ENCODE assay signal across 24 cellular contexts in the genomic region with DNA sequence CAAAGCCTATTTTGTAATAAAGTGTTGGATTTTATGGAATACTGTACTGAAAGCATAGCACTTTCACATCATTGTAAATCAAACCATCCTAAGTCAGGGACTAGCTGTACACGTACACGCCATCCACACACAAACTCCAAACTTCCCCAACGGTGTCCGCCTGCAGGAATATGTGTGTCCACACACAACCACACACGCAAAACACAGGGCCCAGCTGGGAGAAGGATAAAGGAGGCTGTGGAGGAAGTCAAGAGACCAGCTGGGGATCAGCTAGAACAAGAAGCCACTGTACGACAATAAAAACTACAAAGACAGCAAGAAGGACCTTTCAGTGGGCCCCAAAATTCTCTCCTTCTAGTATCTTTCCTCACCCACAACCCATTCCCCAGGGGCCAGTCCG. TPM values are rescaled to one million over a fixed set of nuclear protein-coding genes. Genes with fewer than 3 reads are reported as not detected.
DNase-seq lines count a peak whose midpoint lies in the region; ATAC-seq, FAIRE-seq and TF ChIP-seq lines count a peak whose summit lies in the region.
"Had no signal": no experiment of that assay in that cellular context is flagged by ENCODE, and none has a peak within 500 bp of the region (broad histone marks: within the 10 kb centered on the region; RNA-seq: fewer than 3 reads in every experiment).

No MANE protein-coding gene starts in this region.

- H3K4me3 ChIP-seq in breast epithelium: peak overlapping the region in 2 of 3 donors; percentile 61 to 68
- peak overlapping the region; percentile 87 to 97 (median 94) for H3K4me3 ChIP-seq in keratinocyte (ENCODE audit: control insufficient read depth in 2 of 3, extremely low read depth in 1 of 3, insufficient read depth in 2 of 3, low read depth in 1 of 3, low read length in 3 of 3)
- no peak overlapping the region for H3K4me3 ChIP-seq in upper lobe of right lung
- no peak overlapping the region for H3K4me3 ChIP-seq in MM.1S (ENCODE audit: low read length)
- H3K4me3 ChIP-seq: cardiac muscle cell, HAP-1 had no signal

- no peak for FAIRE-seq in keratinocyte (lab: Jason Lieb, UNC)
- FAIRE-seq: islet of Langerhans, small intestine had no signal

- DNase-seq in activated effector memory CD4-positive, alpha-beta T cell treated with anti-CD3 and anti-CD28 coated beads, Interleukin-2, amount 50 U/mL, for 16 hours: peak; percentile 52
- no peak for DNase-seq in activated effector memory CD4-positive, alpha-beta T cell treated with Interleukin-2 at 50 U/mL for 16 hours
- no peak for DNase-seq in breast epithelium (ENCODE audit: low spot score in 2 of 2)
- DNase-seq in keratinocyte (ENCODE audit: low read depth, low spot score): no peak
- DNase-seq in upper lobe of right lung: peak; percentile 29
- DNase-seq in NCI-H2029 treated with DMSO at 0.1 percent for 48 hours (lab: John Stamatoyannopoulos, UW): no peak
- no peak for DNase-seq in MM.1S
- DNase-seq: DMS 273 treated with DMSO at 0.1 percent for 48 hours; GDM1; Karpas-422; mesenchymal stem cell; NCI-H1417; NCI-H748 treated with DMSO at 0.1 percent for 48 hours; small intestine; stimulated activated CD4-positive, alpha-beta T cell treated with anti-CD3 and anti-CD28 coated beads, Interleukin-4, amount 100 ng/mL, for 24 hours had no signal

- no peaks in the 10 kb centered on the region for H3F3A ChIP-seq in MM.1S (ENCODE audit: insufficient read depth, low read length)

- ATAC-seq in upper lobe of right lung (no peak), GM21528 (IDR thresholded peaks at IDR 0.05; ENCODE audit: low FRiP score, unreplicated experiment) (no peak)
- ATAC-seq: activated T-helper 17 cell treated with anti-CD3 and anti-CD28 coated beads, Interleukin-2, amount 50 U/mL, for 72 hours; natural killer cell had no signal

- H4K20me1 ChIP-seq in keratinocyte (ENCODE audit: control insufficient read depth, extremely low read depth, insufficient read depth, low read length): peaks cover 2% of the 10 kb centered on the region
- H4K20me1 ChIP-seq in MM.1S (ENCODE audit: insufficient read depth, low read length): no peaks in the 10 kb centered on the region

- TF ChIP-seq CTCF in breast epithelium (IDR thresholded peaks at IDR 0.05) (no peak), keratinocyte (optimal IDR thresholded peaks at IDR 0.05 in 1 of 3, IDR thresholded peaks at IDR 0.05 in 1 of 3, conservative IDR thresholded peaks at IDR 0.05 in 1 of 3; ENCODE audit: extremely low read depth in 1 of 3, insufficient read depth in 2 of 3, low read length in 3 of 3) (no peak), upper lobe of right lung (IDR thresholded peaks at IDR 0.05) (no peak), MM.1S (IDR thresholded peaks at IDR 0.05; ENCODE audit: low read length) (no peak)

- H3K27me3 ChIP-seq in breast epithelium: no peaks in the 10 kb centered on the region
- H3K27me3 ChIP-seq in keratinocyte (ENCODE audit: control insufficient read depth, extremely low read depth, insufficient read depth, low read length): no peaks in the 10 kb centered on the region
- H3K27me3 ChIP-seq in upper lobe of right lung: peaks cover 16% of the 10 kb centered on the region
- peaks cover 39% of the 10 kb centered on the region for H3K27me3 ChIP-seq in MM.1S (replicated peaks; ENCODE audit: insufficient read depth, low read length)
- H3K27me3 ChIP-seq: cardiac muscle cell had no signal

- H3K4me1 ChIP-seq in breast epithelium (no peaks in the 10 kb centered on the region), keratinocyte (ENCODE audit: control insufficient read depth, extremely low read depth, insufficient read depth, low read length) (peaks cover 50% of the 10 kb centered on the region), upper lobe of right lung (no peaks in the 10 kb centered on the region), MM.1S (ENCODE audit: low read length) (no peaks in the 10 kb centered on the region)
- H3K4me1 ChIP-seq: HAP-1 had no signal

- peak overlapping the region; percentile 96 for H3K9ac ChIP-seq in keratinocyte (ENCODE audit: control insufficient read depth, extremely low read depth, insufficient read depth, low read length)
- H3K9ac ChIP-seq in MM.1S (ENCODE audit: low read length): no peak overlapping the region

- H3K9me1 ChIP-seq in keratinocyte (ENCODE audit: control insufficient read depth, extremely low read depth, insufficient read depth, low read length): no peaks in the 10 kb centered on the region

- no peak for TF ChIP-seq POLR2A in breast epithelium (IDR thresholded peaks at IDR 0.05)

- intact Hi-C loops in breast epithelium (cut with DNase I; ENCODE audit: low total_unique reads): no loop called here
- intact Hi-C loops in upper lobe of right lung (cut with DNase I): no loop called here

- H3K79me2 ChIP-seq in keratinocyte (ENCODE audit: control insufficient read depth, insufficient read depth, low read length) (peaks cover 65% of the 10 kb centered on the region), MM.1S (ENCODE audit: low read length) (no peaks in the 10 kb centered on the region)

- H3K9me3 ChIP-seq in breast epithelium (no peaks in the 10 kb centered on the region), keratinocyte (ENCODE audit: control insufficient read depth, low read depth, low read length) (no peaks in the 10 kb centered on the region), upper lobe of right lung (no peaks in the 10 kb centered on the region), MM.1S (replicated peaks; ENCODE audit: insufficient read depth, low read length) (no peaks in the 10 kb centered on the region)
- H3K9me3 ChIP-seq: HAP-1 had no signal

- no peak overlapping the region for H2AFZ ChIP-seq in keratinocyte (ENCODE audit: control insufficient read depth, low read length)
- H2AFZ ChIP-seq in MM.1S (ENCODE audit: low read length): no peak overlapping the region

- no peaks in the 10 kb centered on the region for H3K9me2 ChIP-seq in MM.1S (replicated peaks; ENCODE audit: insufficient read depth, low read length)

- peak overlapping the region; percentile 95 for H3K27ac ChIP-seq in breast epithelium
- H3K27ac ChIP-seq in keratinocyte (ENCODE audit: control insufficient read depth, insufficient read depth, low read length): peak overlapping the region; percentile 90
- no peak overlapping the region for H3K27ac ChIP-seq in upper lobe of right lung
- no peak overlapping the region for H3K27ac ChIP-seq in MM.1S (ENCODE audit: low read length)
- H3K27ac ChIP-seq: C4-2B, cardiac muscle cell had no signal

- H3K4me2 ChIP-seq in keratinocyte (ENCODE audit: control insufficient read depth, extremely low read depth, insufficient read depth, low read depth, low read length) (peak overlapping the region; percentile 93), MM.1S (ENCODE audit: low read depth, low read length) (no peak overlapping the region)

- dilution Hi-C loops in keratinocyte (cut with MboI; ENCODE audit: extremely low pct_ligation_motif_present, low sequenced_read_pairs): no loop called here

- H3K36me3 ChIP-seq in breast epithelium: no peaks in the 10 kb centered on the region
- peaks cover 15 to 27% of the 10 kb centered on the region in 2 experiments for H3K36me3 ChIP-seq in keratinocyte (ENCODE audit: control insufficient read depth in 2 of 2, extremely low read depth in 1 of 2, insufficient read depth in 2 of 2, low read length in 2 of 2)
- H3K36me3 ChIP-seq in upper lobe of right lung: no peaks in the 10 kb centered on the region
- H3K36me3 ChIP-seq in MM.1S (replicated peaks; ENCODE audit: insufficient read depth, low read length): no peaks in the 10 kb centered on the region
- H3K36me3 ChIP-seq: cardiac muscle cell, HAP-1 had no signal

RNA-seq across cellular contexts. Expression of gene TRIM29, which starts 1.6 kb away (rescaled TPM):
- total RNA-seq in breast epithelium (10 to 100 TPM; 10.6 to 58.7 (median 45.9) TPM), upper lobe of right lung (3.4 TPM)
- polyA plus RNA-seq in keratinocyte: 303 to 611 TPM (median 463 TPM) in 3 replicates
- 1,306 TPM for polyA plus RNA-seq in keratinocyte (2011; ENCODE audit: low read depth)
- 465 and 526 TPM in 2 replicates for polyA plus RNA-seq in keratinocyte (2011; cell fraction: cytosol; rRNA removed)
- polyA plus RNA-seq in keratinocyte (2011; cell fraction: nucleus; rRNA removed): 422 and 529 TPM in 2 replicates
- 316 and 929 TPM in 2 replicates for polyA plus RNA-seq in keratinocyte (2012; ENCODE audit: low replicate concordance)
- polyA minus RNA-seq in keratinocyte: 758 to 1,045 TPM (median 830 TPM) in 3 replicates
- 496 TPM for polyA minus RNA-seq in keratinocyte (2011; cell fraction: cytosol; rRNA and poly(A)+ RNA removed)
- 293 and 344 TPM in 2 replicates for polyA minus RNA-seq in keratinocyte (2011; cell fraction: nucleus; rRNA and poly(A)+ RNA removed)
- total RNA-seq: A673; activated T-helper 17 cell treated with anti-CD3 and anti-CD28 coated beads, Interleukin-2, amount 50 U/mL, for 72 hours; cardiac muscle cell; fibroblast of lung; natural killer cell had no signal
- polyA plus RNA-seq: cardiac muscle cell, fibroblast of lung had no signal

Comparison
In these comparisons a context has a peak if more than half of its experiments do, and no peak if none do; other contexts are left out.
1. DNase-seq: peak in activated effector memory CD4-positive, alpha-beta T cell treated with anti-CD3 and anti-CD28 coated beads, Interleukin-2, amount 50 U/mL, for 16 hours (single experiment) and upper lobe of right lung (single experiment); none in activated effector memory CD4-positive, alpha-beta T cell treated with Interleukin-2 at 50 U/mL for 16 hours (single experiment), breast epithelium (0 of 2), keratinocyte (single experiment), NCI-H2029 treated with DMSO at 0.1 percent for 48 hours (single experiment) and MM.1S (single experiment).
2. H3K27ac ChIP-seq: peak in breast epithelium (2 of 2) and keratinocyte (single experiment); none in upper lobe of right lung (single experiment) and MM.1S (single experiment).
3. H3K4me3 ChIP-seq: peak in breast epithelium (2 of 3) and keratinocyte (3 of 3); none in upper lobe of right lung (single experiment) and MM.1S (single experiment).